In the genomic region with DNA sequence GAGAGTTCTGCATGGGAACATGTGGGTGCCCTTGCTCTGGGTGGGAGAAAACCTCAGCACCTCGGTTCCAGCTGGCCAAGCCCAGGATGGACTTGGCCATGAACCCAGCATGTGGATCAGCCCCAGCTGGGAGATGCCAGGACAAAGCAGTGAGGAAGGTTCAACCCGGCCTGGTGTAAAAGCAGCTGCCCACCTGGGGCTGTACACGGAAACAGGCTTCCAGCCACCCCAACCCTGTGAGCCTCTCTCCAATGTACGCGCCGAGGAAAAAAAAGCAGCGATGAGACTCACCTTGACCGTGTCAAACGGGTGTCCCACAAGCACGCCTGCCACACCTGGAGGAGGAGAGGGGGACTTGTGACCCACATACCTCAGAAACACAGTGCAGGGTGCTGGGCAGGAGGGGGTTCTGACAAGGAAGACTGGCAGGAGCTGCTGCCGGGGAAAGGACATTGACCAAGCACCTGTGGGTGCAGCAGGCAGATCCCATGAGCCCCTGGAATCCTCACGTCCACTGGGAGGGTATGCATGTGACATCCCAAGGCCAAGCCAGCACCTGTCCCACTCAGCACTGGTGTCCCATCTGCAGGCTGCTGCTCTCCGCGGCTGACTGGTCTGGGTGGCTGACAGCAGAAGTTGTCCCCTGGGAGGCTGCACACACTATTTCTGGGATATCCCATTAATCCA, we compare ENCODE assay signal across 25 cellular contexts. TPM values are rescaled to one million over a fixed set of nuclear protein-coding genes. Genes with fewer than 3 reads are reported as not detected.
A peak's percentile ranks its signal among the peaks of the same experiment; 100 is the strongest.
DNase-seq lines count a peak whose midpoint lies in the region; ATAC-seq and TF ChIP-seq lines count a peak whose summit lies in the region.
"Had no signal": no experiment of that assay in that cellular context is flagged by ENCODE, and none has a peak within 500 bp of the region (broad histone marks: within the 10 kb centered on the region; RNA-seq: fewer than 3 reads in every experiment).

No MANE protein-coding gene starts in this region.

- no peak for ATAC-seq in mucosa of descending colon
- ATAC-seq in stimulated activated naive B cell treated with anti-CD40 and anti-IgM and Interleukin-4, amounts not matched to agents 10 μg/mL and 1 μg/mL and 100 μg/mL, for 72 hours (replicated peaks) = no peak
- ATAC-seq: activated CD8-positive, alpha-beta T cell treated with anti-CD3 and anti-CD28 coated beads, Interleukin-2, amount 10 ng/mL, durations not matched to agents 7 days and 5 days; activated T-cell treated with anti-CD3 and anti-CD28 coated beads, Interleukin-2, amount 50 U/mL, for 4 hours; natural killer cell treated with Interleukin-12 subunit alpha and Interleukin-12 subunit beta and Interleukin-15 and Interleukin-18, amount 100 ng/mL, for 72 hours had no signal

- H3K27ac ChIP-seq in RWPE1 = peak overlapping the region; percentile 41; the same call in 1 of the 2 replicates

- H3K9me3 Mint-ChIP-seq in CD14-positive monocyte = no peaks in the 10 kb centered on the region
- H3K9me3 Mint-ChIP-seq in stimulated activated naive B cell treated with anti-CD40 and anti-IgM and Interleukin-4, amounts not matched to agents 10 μg/mL and 1 μg/mL and 100 μg/mL, for 72 hours = no peaks in the 10 kb centered on the region
- H3K9me3 Mint-ChIP-seq: activated B cell treated with CpG ODN at 0.5 μM for 24 hours; activated T-cell treated with anti-CD3 and anti-CD28 coated beads, Interleukin-2, amount 50 U/mL, for 4 hours; natural killer cell treated with Interleukin-12 subunit alpha and Interleukin-12 subunit beta and Interleukin-15 and Interleukin-18, amount 100 ng/mL, for 72 hours had no signal

- H3K4me1 ChIP-seq in mucosa of descending colon (ENCODE audit: low read depth) = no peaks in the 10 kb centered on the region

- H3K36me3 ChIP-seq in mucosa of descending colon (ENCODE audit: low read depth) = no peaks in the 10 kb centered on the region
- H3K36me3 ChIP-seq: transverse colon had no signal

- H3K9me3 ChIP-seq in mucosa of descending colon = no peaks in the 10 kb centered on the region
- H3K9me3 ChIP-seq: transverse colon had no signal

- peak overlapping the region in 5 of 7 donors; percentile 8 to 91 (median 42) for H3K27ac Mint-ChIP-seq in CD14-positive monocyte
- peak overlapping the region; percentile 65 for H3K27ac Mint-ChIP-seq in stimulated activated naive B cell treated with anti-CD40 and anti-IgM and Interleukin-4, amounts not matched to agents 10 μg/mL and 1 μg/mL and 100 μg/mL, for 72 hours
- H3K27ac Mint-ChIP-seq: activated B cell treated with CpG ODN at 0.5 μM for 24 hours; activated CD8-positive, alpha-beta T cell treated with anti-CD3 and anti-CD28 coated beads, Interleukin-2, amount 10 ng/mL, durations not matched to agents 7 days and 5 days had no signal

- TF ChIP-seq CTCF in CD14-positive monocyte (IDR thresholded peaks at IDR 0.05) = no peak
- no peak for TF ChIP-seq CTCF in RWPE1 (conservative IDR thresholded peaks at IDR 0.05; ENCODE audit: low read depth)
- TF ChIP-seq CTCF in mucosa of descending colon (IDR thresholded peaks at IDR 0.05) = no peak

- POLR2A ChIA-PET in RWPE1 (lab: Yijun Ruan, JAX; ENCODE audit: low non-redundant PET) = no interaction called here

- H3K36me3 Mint-ChIP-seq in CD14-positive monocyte = peaks cover 18 to 22% of the 10 kb centered on the region in 2 donors
- peaks cover 0 to 9% of the 10 kb centered on the region in 2 donors for H3K36me3 Mint-ChIP-seq in stimulated activated naive B cell treated with anti-CD40 and anti-IgM and Interleukin-4, amounts not matched to agents 10 μg/mL and 1 μg/mL and 100 μg/mL, for 72 hours
- H3K36me3 Mint-ChIP-seq: natural killer cell treated with Interleukin-12 subunit alpha and Interleukin-12 subunit beta and Interleukin-15 and Interleukin-18, amount 100 ng/mL, for 72 hours had no signal

- no peak overlapping the region for H3K4me3 Mint-ChIP-seq in CD14-positive monocyte
- no peak overlapping the region for H3K4me3 Mint-ChIP-seq in stimulated activated naive B cell treated with anti-CD40 and anti-IgM and Interleukin-4, amounts not matched to agents 10 μg/mL and 1 μg/mL and 100 μg/mL, for 72 hours
- H3K4me3 Mint-ChIP-seq: activated B cell treated with CpG ODN at 0.5 μM for 24 hours; activated CD8-positive, alpha-beta T cell treated with anti-CD3 and anti-CD28 coated beads, Interleukin-2, amount 10 ng/mL, durations not matched to agents 7 days and 5 days; activated T-cell treated with anti-CD3 and anti-CD28 coated beads, Interleukin-2, amount 50 U/mL, for 4 hours; natural killer cell treated with Interleukin-12 subunit alpha and Interleukin-12 subunit beta and Interleukin-15 and Interleukin-18, amount 100 ng/mL, for 72 hours had no signal

- no peak for DNase-seq in CD14-positive monocyte (ENCODE audit: low spot score)
- no peak for DNase-seq in RWPE1 (ENCODE audit: low spot score)
- DNase-seq in mucosa of descending colon = peak in 2 of 3 donors; percentile 23 to 48
- DNase-seq in stimulated activated naive B cell treated with anti-CD40 and anti-IgM and Interleukin-4, amounts not matched to agents 10 μg/mL and 1 μg/mL and 100 μg/mL, for 72 hours = no peak
- no peak for DNase-seq in cerebellar cortex (ENCODE audit: low spot score)
- DNase-seq in A172 (ENCODE audit: low spot score) = no peak
- DNase-seq in head of caudate nucleus = no peak
- DNase-seq: activated B cell treated with CpG ODN at 0.5 μM for 24 hours; activated CD8-positive, alpha-beta T cell treated with anti-CD3 and anti-CD28 coated beads, Interleukin-2, amount 10 ng/mL, durations not matched to agents 7 days and 5 days; activated naive CD4-positive, alpha-beta T cell treated with anti-CD3 and anti-CD28 coated beads, Interleukin-2, amount 50 U/mL, for 16 hours; activated T-cell treated with anti-CD3 and anti-CD28 coated beads, Interleukin-2, amount 50 U/mL, for 4 hours; Calu3; hippocampal formation; NCI-H1105; NCI-H2081 treated with DMSO at 0.1 percent for 48 hours; NCI-H526; SIG-M5; transverse colon had no signal

- intact Hi-C loops in CD14-positive monocyte (cut with micrococcal nuclease) = no loop called here
- intact Hi-C loops in mucosa of descending colon (cut with DNase I, micrococcal nuclease) = no loop called here
- intact Hi-C loops in head of caudate nucleus (cut with DNase I) = no loop called here

- peaks cover 45% of the 10 kb centered on the region for H3K4me1 Mint-ChIP-seq in CD14-positive monocyte
- peaks cover 49 to 68% of the 10 kb centered on the region in 2 donors for H3K4me1 Mint-ChIP-seq in stimulated activated naive B cell treated with anti-CD40 and anti-IgM and Interleukin-4, amounts not matched to agents 10 μg/mL and 1 μg/mL and 100 μg/mL, for 72 hours

- H3K27me3 Mint-ChIP-seq in CD14-positive monocyte (ENCODE audit: low read depth in 3 of 3) = peaks cover 0 to 2% (median 1%) of the 10 kb centered on the region in 3 donors
- no peaks in the 10 kb centered on the region for H3K27me3 Mint-ChIP-seq in stimulated activated naive B cell treated with anti-CD40 and anti-IgM and Interleukin-4, amounts not matched to agents 10 μg/mL and 1 μg/mL and 100 μg/mL, for 72 hours
- H3K27me3 Mint-ChIP-seq: activated B cell treated with CpG ODN at 0.5 μM for 24 hours; natural killer cell treated with Interleukin-12 subunit alpha and Interleukin-12 subunit beta and Interleukin-15 and Interleukin-18, amount 100 ng/mL, for 72 hours had no signal

- CTCF ChIA-PET in RWPE1 (lab: Yijun Ruan, JAX) = interaction anchor here (0.6 to 1.2 kb wide), 2 partner anchors 79 to 347 kb away, joined by 4 to 6 read pairs; no protein-coding TSS in a partner anchor

- no peak overlapping the region for H3K4me3 ChIP-seq in mucosa of descending colon
- H3K4me3 ChIP-seq: transverse colon had no signal

RNA-seq across cellular contexts. Expression of gene SLC25A29, which starts 7.5 kb away (rescaled TPM):
- 10 to 100 TPM; 16.9 to 33.3 TPM for polyA plus RNA-seq in CD14-positive monocyte
- total RNA-seq in mucosa of descending colon = 10 to 100 TPM; 19.6 to 28.2 (median 28.1) TPM
- 34.7 and 37.5 TPM in 2 replicates for total RNA-seq in A172 (2014; rRNA removed; shearing (Covaris generic))

RNA-seq across cellular contexts. Expression of gene SLC25A47, which starts 24.4 kb away (rescaled TPM):
- not detected for polyA plus RNA-seq in CD14-positive monocyte
- total RNA-seq in mucosa of descending colon = under 1 TPM in 1 of 3 donors, not detected in 2; 0.17 TPM
- total RNA-seq in A172 (2014; rRNA removed; shearing (Covaris generic)) = 0.24 TPM in 1 of 2 replicates, not detected in the other
- total RNA-seq: activated B cell treated with CpG ODN at 0.5 μM for 24 hours; activated CD8-positive, alpha-beta T cell treated with anti-CD3 and anti-CD28 coated beads, Interleukin-2, amount 10 ng/mL, durations not matched to agents 7 days and 5 days; activated T-cell treated with anti-CD3 and anti-CD28 coated beads, Interleukin-2, amount 50 U/mL, for 4 hours; astrocyte; Calu3; H4; LHCN-M2; mesenteric fat pad; natural killer cell treated with Interleukin-12 subunit alpha and Interleukin-12 subunit beta and Interleukin-15 and Interleukin-18, amount 100 ng/mL, for 72 hours; T-helper 1 cell treated with Interleukin-12 subunit alpha and Interleukin-12 subunit beta and Interleukin-4 antibody, amounts not matched to agents 30 ng/mL and 1 ng/mL, for 36 hours had no signal
- polyA plus RNA-seq: keratinocyte had no signal

RNA-seq across cellular contexts. Expression of gene YY1, which starts 59.8 kb away (rescaled TPM):
- polyA plus RNA-seq in CD14-positive monocyte = 10 to 100 TPM; 13.3 to 15.7 TPM
- total RNA-seq in mucosa of descending colon = 10 to 100 TPM; 60.8 to 78.7 (median 72.9) TPM
- total RNA-seq in A172 (2014; rRNA removed; shearing (Covaris generic)) = 31.0 and 31.3 TPM in 2 replicates

Comparison
In these comparisons a context has a peak if more than half of its experiments do, and no peak if none do; other contexts are left out.
1. DNase-seq: peak in mucosa of descending colon (2 of 3); none in CD14-positive monocyte (single experiment), RWPE1 (single experiment), stimulated activated naive B cell treated with anti-CD40 and anti-IgM and Interleukin-4, amounts not matched to agents 10 μg/mL and 1 μg/mL and 100 μg/mL, for 72 hours (single experiment), cerebellar cortex (single experiment), A172 (single experiment) and head of caudate nucleus (0 of 42).